8 cellular contexts compared by ENCODE assay signal in the genomic region with DNA sequence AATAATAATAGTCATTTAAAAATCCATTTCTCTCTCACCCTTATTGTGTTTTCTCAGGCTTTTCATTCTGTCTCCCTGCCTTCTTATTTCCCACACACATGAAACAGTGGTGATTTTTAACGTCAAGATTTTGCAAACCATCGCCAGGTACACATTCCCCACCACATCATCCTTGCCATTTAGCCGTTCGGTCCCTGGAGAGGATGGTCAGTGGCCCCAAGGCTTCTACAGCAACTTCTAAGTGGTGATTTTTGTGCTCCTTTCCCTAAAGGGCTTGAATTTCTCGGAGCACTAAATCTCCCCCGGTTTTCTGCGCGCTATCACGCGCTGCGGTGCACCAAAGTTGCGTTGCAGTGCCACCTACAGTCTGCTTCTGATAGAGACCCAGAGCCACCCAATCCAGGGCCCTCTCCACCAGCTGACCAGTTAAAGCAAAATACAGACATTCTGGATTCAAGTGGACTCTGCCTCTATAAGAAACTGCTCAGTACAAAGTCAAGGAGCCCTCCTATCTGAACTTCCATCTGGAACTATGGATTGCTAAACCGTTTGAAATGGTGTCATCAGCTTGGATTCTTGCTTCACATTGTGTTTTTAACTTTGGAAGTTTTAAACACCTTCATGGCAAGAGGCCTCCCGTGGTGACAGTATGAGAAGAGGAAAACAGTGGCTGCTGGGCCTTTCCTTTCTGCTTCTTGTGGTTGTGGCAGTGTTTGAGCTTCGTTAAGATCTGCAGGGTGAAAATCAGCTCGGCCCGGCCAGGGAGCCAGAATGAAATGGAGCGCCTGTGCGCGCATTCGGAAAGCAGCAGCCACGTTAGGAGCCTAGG.
DNase-seq lines count a peak whose midpoint lies in the region; ATAC-seq and TF ChIP-seq lines count a peak whose summit lies in the region.

No MANE protein-coding gene starts in this region.

- TF ChIP-seq CTCF in lower lobe of right lung (IDR thresholded peaks at IDR 0.05), result peak; percentile 81

- H3K9me3 ChIP-seq in lower lobe of right lung, result no peaks in the 10 kb centered on the region

- DNase-seq in AG08396 (ENCODE audit: low spot score) (peak; percentile 78), NCI-H2227 treated with DMSO at 0.1 percent for 48 hours (lab: John Stamatoyannopoulos, UW) (peak; percentile 75), dermis blood vessel endothelial cell (peak; percentile 70), lower lobe of right lung (peak; percentile 59)
- DNase-seq in activated CD4-positive, alpha-beta T cell treated with anti-CD3 and anti-CD28 coated beads, Interleukin-2, amount 10 ng/mL, durations not matched to agents 24 days and 14 days, result peak; percentile 90
- DNase-seq in stimulated activated CD8-positive, alpha-beta memory T cell treated with anti-CD3 and anti-CD28 coated beads, Interleukin-12 subunit alpha, Interleukin-12 subunit beta, amount 100 ng/mL, for 1 hour (ENCODE audit: low read depth), result peak; percentile 15

- H3K27ac Mint-ChIP-seq in activated CD4-positive, alpha-beta T cell treated with anti-CD3 and anti-CD28 coated beads, Interleukin-2, amount 10 ng/mL, durations not matched to agents 24 days and 14 days, result no peak overlapping the region

- peaks cover 30% of the 10 kb centered on the region for H3K27me3 Mint-ChIP-seq in activated CD4-positive, alpha-beta T cell treated with anti-CD3 and anti-CD28 coated beads, Interleukin-2, amount 10 ng/mL, durations not matched to agents 24 days and 14 days

- peaks cover 4% of the 10 kb centered on the region for H3K4me1 ChIP-seq in lower lobe of right lung

- no peak overlapping the region for H3K27ac ChIP-seq in lower lobe of right lung

- intact Hi-C loops in activated CD4-positive, alpha-beta T cell treated with anti-CD3 and anti-CD28 coated beads, Interleukin-2, amount 10 ng/mL, durations not matched to agents 24 days and 14 days (cut with micrococcal nuclease), result loop anchor here (1.0 to 5.0 kb wide), 5 partner anchors 25 to 436 kb away; a partner anchor contains a TSS
- intact Hi-C loops in lower lobe of right lung (cut with DNase I), result no loop called here

- H3K4me3 Mint-ChIP-seq in activated CD4-positive, alpha-beta T cell treated with anti-CD3 and anti-CD28 coated beads, Interleukin-2, amount 10 ng/mL, durations not matched to agents 24 days and 14 days, result peak overlapping the region; percentile 54

- ATAC-seq in GM18861 (IDR thresholded peaks at IDR 0.05; ENCODE audit: unreplicated experiment), result peak; percentile 93
- peak; percentile 73 for ATAC-seq in HG03095 (IDR thresholded peaks at IDR 0.05; ENCODE audit: unreplicated experiment)
- ATAC-seq in lower lobe of right lung, result peak; percentile 89 to 93

- H3K36me3 Mint-ChIP-seq in activated CD4-positive, alpha-beta T cell treated with anti-CD3 and anti-CD28 coated beads, Interleukin-2, amount 10 ng/mL, durations not matched to agents 24 days and 14 days (ENCODE audit: low read depth), result no peaks in the 10 kb centered on the region

- H3K9me3 Mint-ChIP-seq in activated CD4-positive, alpha-beta T cell treated with anti-CD3 and anti-CD28 coated beads, Interleukin-2, amount 10 ng/mL, durations not matched to agents 24 days and 14 days, result peaks cover 4% of the 10 kb centered on the region

- H3K27me3 ChIP-seq in lower lobe of right lung (ENCODE audit: low read depth), result peaks cover 8% of the 10 kb centered on the region

- peaks cover 12% of the 10 kb centered on the region for H3K4me1 Mint-ChIP-seq in activated CD4-positive, alpha-beta T cell treated with anti-CD3 and anti-CD28 coated beads, Interleukin-2, amount 10 ng/mL, durations not matched to agents 24 days and 14 days

- no peaks in the 10 kb centered on the region for H3K36me3 ChIP-seq in lower lobe of right lung

- H3K4me3 ChIP-seq in lower lobe of right lung, result no peak overlapping the region

Comparison
In these comparisons a context has a peak if more than half of its experiments do, and no peak if none do; other contexts are left out.
1. DNase-seq: peak in every context shown above with its lines; median percentile 90 in activated CD4-positive, alpha-beta T cell treated with anti-CD3 and anti-CD28 coated beads, Interleukin-2, amount 10 ng/mL, durations not matched to agents 24 days and 14 days; 78 in AG08396; 75 in NCI-H2227 treated with DMSO at 0.1 percent for 48 hours; 70 in dermis blood vessel endothelial cell; 59 in lower lobe of right lung; 15 in stimulated activated CD8-positive, alpha-beta memory T cell treated with anti-CD3 and anti-CD28 coated beads, Interleukin-12 subunit alpha, Interleukin-12 subunit beta, amount 100 ng/mL, for 1 hour.